Comparison of ENCODE assay signal across 1 cellular context in genomic region chr15:40982855-40983254, GRCh38.
TF ChIP-seq lines count a peak whose summit lies in the region.

No MANE protein-coding gene starts in this region.

TF ChIP-seq in HepG2, 621 proteins besides CTCF, POLR2A, EP300 and RAD21:
- TF ChIP-seq RBAK (CRISPR knock-in tag; IDR thresholded peaks at IDR 0.05) (no peak), ZNF639 (CRISPR knock-in tag; conservative IDR thresholded peaks at IDR 0.05) (no peak), ZNF878 (CRISPR knock-in tag; IDR thresholded peaks at IDR 0.05) (no peak), THAP7 (CRISPR knock-in tag; IDR thresholded peaks at IDR 0.05) (no peak), ZNF34 (CRISPR knock-in tag; IDR thresholded peaks at IDR 0.05; ENCODE audit: borderline replicate concordance) (no peak), THAP11 (CRISPR knock-in tag; IDR thresholded peaks at IDR 0.05) (no peak), NR2C2 (CRISPR knock-in tag; IDR thresholded peaks at IDR 0.05; ENCODE audit: borderline replicate concordance) (no peak), LRRFIP1 (CRISPR knock-in tag; conservative IDR thresholded peaks at IDR 0.05) (no peak), FOXP4 (CRISPR knock-in tag; IDR thresholded peaks at IDR 0.05) (no peak), E2F2 (CRISPR knock-in tag; IDR thresholded peaks at IDR 0.05; ENCODE audit: borderline replicate concordance) (no peak), ZNF432 (CRISPR knock-in tag; IDR thresholded peaks at IDR 0.05; ENCODE audit: borderline replicate concordance) (no peak), XBP1 (CRISPR knock-in tag; IDR thresholded peaks at IDR 0.05) (no peak), KLF16 (CRISPR knock-in tag; IDR thresholded peaks at IDR 0.05) (no peak), NFATC3 (CRISPR knock-in tag; IDR thresholded peaks at IDR 0.05) (no peak), ZNF124 (CRISPR knock-in tag; IDR thresholded peaks at IDR 0.05) (no peak), CENPX (CRISPR knock-in tag; IDR thresholded peaks at IDR 0.05) (no peak), SAFB2 (CRISPR knock-in tag; IDR thresholded peaks at IDR 0.05; ENCODE audit: borderline replicate concordance, low read depth) (no peak)
